Comparison of ENCODE assay signal across 1 cellular context in the genomic region with DNA sequence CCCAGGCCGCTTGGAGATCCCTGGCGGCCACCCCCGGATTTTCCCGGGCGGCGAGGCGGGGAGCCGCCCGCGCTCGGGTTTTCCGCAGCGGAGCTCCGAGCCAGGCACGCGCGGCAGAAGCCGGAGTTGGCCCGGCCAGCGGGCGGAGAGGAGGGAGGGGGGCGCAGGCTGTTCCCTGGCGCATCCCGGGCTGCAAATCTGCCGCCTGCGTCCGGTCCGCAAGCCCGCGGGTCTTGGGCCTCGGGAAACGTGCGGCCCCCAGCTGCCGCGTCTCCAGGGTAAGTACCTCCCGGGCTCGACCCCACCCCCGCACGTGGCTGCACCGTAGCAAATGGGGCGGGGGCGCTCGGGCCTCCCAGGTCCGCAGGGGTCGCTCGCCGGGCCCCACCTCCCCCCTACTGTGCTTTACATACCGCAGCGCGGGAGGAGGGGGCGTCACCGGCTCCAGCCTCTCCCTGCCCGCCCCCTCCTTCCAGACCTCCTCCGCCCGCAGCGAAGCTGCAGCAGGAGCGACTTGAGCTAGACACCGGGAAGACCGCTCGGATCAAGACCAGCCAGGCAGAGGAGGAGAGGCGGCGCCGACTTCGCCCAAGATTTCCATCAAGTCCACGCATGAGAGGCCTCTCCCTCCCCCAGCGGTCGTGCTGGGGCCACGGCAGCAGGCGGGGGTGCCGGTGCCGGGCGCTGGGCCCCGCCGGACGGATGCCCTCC.
TF ChIP-seq lines count a peak whose summit lies in the region.

No MANE protein-coding gene starts in this region.

TF ChIP-seq in SK-N-SH treated with all-trans-retinoic acid at 6 μM for 48 hours, 23 proteins besides CTCF, POLR2A, EP300 and RAD21 (continued from another document):
- no peak for TF ChIP-seq POU6F1 (CRISPR knock-in tag; IDR thresholded peaks at IDR 0.05; ENCODE audit: borderline replicate concordance, low read depth)
